9 cellular contexts compared by ENCODE assay signal in the genomic region with DNA sequence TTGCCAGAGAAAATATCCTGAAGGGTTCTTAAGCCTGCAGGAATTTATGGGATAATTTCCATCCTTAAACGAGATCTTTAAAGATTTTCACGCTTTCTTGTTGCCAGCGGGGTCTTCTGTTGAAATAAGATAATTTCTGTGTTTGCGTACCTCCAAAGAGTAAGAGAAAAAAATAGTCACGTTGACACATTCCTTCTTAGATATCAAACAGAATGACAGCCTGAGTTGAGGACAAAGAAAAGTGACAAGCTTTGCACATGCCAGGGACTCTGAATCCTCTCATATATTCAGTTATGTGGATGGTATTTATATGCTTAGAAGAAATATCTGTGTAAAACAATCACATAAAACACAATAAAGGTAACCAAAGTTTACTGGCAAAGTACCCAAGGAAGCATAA.
"Had no signal": no experiment of that assay in that cellular context is flagged by ENCODE, and none has a peak within 500 bp of the region (broad histone marks: within the 10 kb centered on the region; RNA-seq: fewer than 3 reads in every experiment).

No MANE protein-coding gene starts in this region.

- H3K27ac Mint-ChIP-seq: GM23338, H9, HFFc6 had no signal

- H3K4me1 ChIP-seq: HAP-1 had no signal

- H2AFZ ChIP-seq: GM23248, GM23338 had no signal

- H3K9me3 ChIP-seq: HAP-1 had no signal

- H3K4me3 ChIP-seq: GM23248, GM23338, HAP-1 had no signal

- H3K4me2 ChIP-seq: GM23338 had no signal

- H3K36me3 ChIP-seq: HAP-1 had no signal

- H3K4me3 Mint-ChIP-seq: GM23338, H9, HFFc6 had no signal

- H3K9ac ChIP-seq: GM23248 had no signal

- DNase-seq: GM23248, GOT3, H7, H9, HCEC 1CT, HFFc6 had no signal

- H3K4me1 Mint-ChIP-seq: GM23338, H9 had no signal

- H3K27ac ChIP-seq: GM23248 had no signal

- ATAC-seq: GM23338, HCT116 had no signal

- H3K9me3 Mint-ChIP-seq: GM23338, H9, HFFc6 had no signal
